In genomic region chr16:23948949-23949392, GRCh38 we compare ENCODE assay signal across 8 cellular contexts.
DNase-seq lines count a peak whose midpoint lies in the region; ATAC-seq and FAIRE-seq lines count a peak whose summit lies in the region.
"Had no signal": no experiment of that assay in that cellular context is flagged by ENCODE, and none has a peak within 500 bp of the region (broad histone marks: within the 10 kb centered on the region; RNA-seq: fewer than 3 reads in every experiment).

No MANE protein-coding gene starts in this region.

- FAIRE-seq in GM19239 (lab: Jason Lieb, UNC), result no peak
- FAIRE-seq: endothelial cell of umbilical vein had no signal

- H3K36me3 Mint-ChIP-seq in activated naive CD8-positive, alpha-beta T cell treated with anti-CD3 and anti-CD28 coated beads, Interleukin-2, amount 10 ng/mL, durations not matched to agents 7 days and 5 days, result peaks cover 8% of the 10 kb centered on the region
- H3K36me3 Mint-ChIP-seq in stimulated activated naive B cell treated with anti-CD40 and anti-IgM and Interleukin-4, amounts not matched to agents 10 μg/mL and 1 μg/mL and 100 μg/mL, for 72 hours, result peaks cover 13 to 37% of the 10 kb centered on the region in 2 donors

- ATAC-seq in activated naive CD8-positive, alpha-beta T cell treated with anti-CD3 and anti-CD28 coated beads, Interleukin-2, amount 10 ng/mL, durations not matched to agents 7 days and 5 days (ENCODE audit: low read depth), result peak; percentile 49
- ATAC-seq in stimulated activated naive B cell treated with anti-CD40 and anti-IgM and Interleukin-4, amounts not matched to agents 10 μg/mL and 1 μg/mL and 100 μg/mL, for 72 hours (replicated peaks), result peak; percentile 12 to 23
- ATAC-seq in HG03280 (IDR thresholded peaks at IDR 0.05; ENCODE audit: unreplicated experiment), result no peak

- peaks cover 71% of the 10 kb centered on the region for H3K4me1 Mint-ChIP-seq in activated naive CD8-positive, alpha-beta T cell treated with anti-CD3 and anti-CD28 coated beads, Interleukin-2, amount 10 ng/mL, durations not matched to agents 7 days and 5 days
- peaks cover 74 to 92% of the 10 kb centered on the region in 2 donors for H3K4me1 Mint-ChIP-seq in stimulated activated naive B cell treated with anti-CD40 and anti-IgM and Interleukin-4, amounts not matched to agents 10 μg/mL and 1 μg/mL and 100 μg/mL, for 72 hours

- H3K27ac Mint-ChIP-seq in activated naive CD8-positive, alpha-beta T cell treated with anti-CD3 and anti-CD28 coated beads, Interleukin-2, amount 10 ng/mL, durations not matched to agents 7 days and 5 days, result peak overlapping the region; percentile 93
- peak overlapping the region; percentile 89 for H3K27ac Mint-ChIP-seq in stimulated activated naive B cell treated with anti-CD40 and anti-IgM and Interleukin-4, amounts not matched to agents 10 μg/mL and 1 μg/mL and 100 μg/mL, for 72 hours

- POLR2A ChIA-PET in activated naive CD8-positive, alpha-beta T cell treated with anti-CD3 and anti-CD28 coated beads, Interleukin-2, amount 10 ng/mL, durations not matched to agents 7 days and 5 days (lab: Charles Lee), result interaction anchor here (1.0 to 1.9 kb wide), 3 partner anchors 61 to 113 kb away, joined by 3 to 7 read pairs (median 5); partner anchors contain the start of gene PRKCB

- H3K4me3 Mint-ChIP-seq in activated naive CD8-positive, alpha-beta T cell treated with anti-CD3 and anti-CD28 coated beads, Interleukin-2, amount 10 ng/mL, durations not matched to agents 7 days and 5 days, result peak overlapping the region; percentile 74
- H3K4me3 Mint-ChIP-seq in stimulated activated naive B cell treated with anti-CD40 and anti-IgM and Interleukin-4, amounts not matched to agents 10 μg/mL and 1 μg/mL and 100 μg/mL, for 72 hours, result peak overlapping the region; percentile 35 to 42

- DNase-seq in NCI-H345 (lab: John Stamatoyannopoulos, UW) (peak; percentile 61), NCI-H2171 (lab: John Stamatoyannopoulos, UW) (no peak), GM19239 (ENCODE audit: insufficient read length, low spot score) (no peak)
- peak; percentile 59 for DNase-seq in activated CD4-positive, alpha-beta T cell treated with anti-CD3 and anti-CD28 coated beads for 48 hours
- no peak for DNase-seq in activated naive CD8-positive, alpha-beta T cell treated with anti-CD3 and anti-CD28 coated beads, Interleukin-2, amount 10 ng/mL, durations not matched to agents 7 days and 5 days
- DNase-seq in stimulated activated naive B cell treated with anti-CD40 and anti-IgM and Interleukin-4, amounts not matched to agents 10 μg/mL and 1 μg/mL and 100 μg/mL, for 72 hours, result no peak

- no peaks in the 10 kb centered on the region for H3K27me3 Mint-ChIP-seq in activated naive CD8-positive, alpha-beta T cell treated with anti-CD3 and anti-CD28 coated beads, Interleukin-2, amount 10 ng/mL, durations not matched to agents 7 days and 5 days
- H3K27me3 Mint-ChIP-seq in stimulated activated naive B cell treated with anti-CD40 and anti-IgM and Interleukin-4, amounts not matched to agents 10 μg/mL and 1 μg/mL and 100 μg/mL, for 72 hours, result no peaks in the 10 kb centered on the region

- H3K9me3 Mint-ChIP-seq in activated naive CD8-positive, alpha-beta T cell treated with anti-CD3 and anti-CD28 coated beads, Interleukin-2, amount 10 ng/mL, durations not matched to agents 7 days and 5 days, result no peaks in the 10 kb centered on the region
- no peaks in the 10 kb centered on the region for H3K9me3 Mint-ChIP-seq in stimulated activated naive B cell treated with anti-CD40 and anti-IgM and Interleukin-4, amounts not matched to agents 10 μg/mL and 1 μg/mL and 100 μg/mL, for 72 hours

Comparison
In these comparisons a context has a peak if more than half of its experiments do, and no peak if none do; other contexts are left out.
1. DNase-seq: peak in NCI-H345 (single experiment) and activated CD4-positive, alpha-beta T cell treated with anti-CD3 and anti-CD28 coated beads for 48 hours (single experiment); none in activated naive CD8-positive, alpha-beta T cell treated with anti-CD3 and anti-CD28 coated beads, Interleukin-2, amount 10 ng/mL, durations not matched to agents 7 days and 5 days (single experiment), stimulated activated naive B cell treated with anti-CD40 and anti-IgM and Interleukin-4, amounts not matched to agents 10 μg/mL and 1 μg/mL and 100 μg/mL, for 72 hours (single experiment), NCI-H2171 (single experiment) and GM19239 (single experiment).